ENCODE assay signal across 9 cellular contexts in the genomic region with DNA sequence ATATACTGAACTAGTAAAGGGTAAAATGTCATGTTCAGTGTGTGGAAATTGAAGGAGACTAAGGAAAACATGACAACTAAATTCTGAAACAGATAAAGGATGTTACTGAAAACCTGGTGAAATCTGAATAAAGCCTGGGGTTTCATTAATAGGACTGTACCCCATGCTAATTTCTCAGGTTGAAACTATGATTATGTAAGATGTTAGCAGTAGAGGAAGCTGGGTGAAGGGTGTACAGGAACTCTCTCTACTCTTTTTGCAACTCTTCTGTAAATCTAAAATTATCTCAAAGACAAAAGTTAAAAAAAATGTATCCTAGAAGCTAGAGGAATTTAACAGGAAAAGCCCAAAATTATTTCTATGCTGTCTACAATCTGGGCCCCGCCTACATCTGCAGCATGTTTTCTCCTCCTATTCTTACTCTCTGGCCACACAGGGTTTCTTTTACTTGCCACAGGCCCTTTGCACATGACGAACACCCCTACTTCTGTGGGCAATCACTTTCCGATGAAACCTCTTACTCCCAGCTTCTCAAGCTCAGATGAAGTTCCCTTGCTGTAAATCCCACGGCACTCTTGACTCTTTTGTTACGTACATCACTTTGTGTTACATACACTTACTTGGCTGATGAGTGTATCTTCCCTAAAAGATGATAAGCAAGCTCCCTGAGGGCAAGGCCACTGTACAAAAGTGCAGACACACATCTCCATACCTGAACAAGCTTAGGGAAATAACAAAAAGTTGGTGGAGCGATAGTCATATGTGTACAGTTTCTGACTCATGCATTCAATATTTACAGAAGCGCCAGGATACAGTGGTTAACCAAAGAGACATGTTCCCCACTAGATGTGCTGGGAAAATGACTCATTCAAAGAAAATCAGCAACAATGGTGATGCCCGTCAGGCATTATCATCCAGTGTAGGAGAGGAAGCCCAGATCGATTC. TPM values are rescaled to one million over a fixed set of nuclear protein-coding genes. Genes with fewer than 3 reads are reported as not detected.
A peak's percentile ranks its signal among the peaks of the same experiment; 100 is the strongest.
DNase-seq lines count a peak whose midpoint lies in the region; ATAC-seq and TF ChIP-seq lines count a peak whose summit lies in the region.
"Had no signal": no experiment of that assay in that cellular context is flagged by ENCODE, and none has a peak within 500 bp of the region (broad histone marks: within the 10 kb centered on the region; RNA-seq: fewer than 3 reads in every experiment).

No MANE protein-coding gene starts in this region.

- H3K27ac Mint-ChIP-seq in activated T-cell treated with anti-CD3 and anti-CD28 coated beads, Interleukin-2, amount 50 U/mL, for 72 hours: peak overlapping the region; percentile 66
- no peak overlapping the region for H3K27ac Mint-ChIP-seq in glutamatergic neuron (ENCODE audit: unreplicated experiment)

- no peaks in the 10 kb centered on the region for H3K27me3 Mint-ChIP-seq in activated T-cell treated with anti-CD3 and anti-CD28 coated beads, Interleukin-2, amount 50 U/mL, for 72 hours (ENCODE audit: low read depth)
- H3K27me3 Mint-ChIP-seq in glutamatergic neuron (ENCODE audit: unreplicated experiment): no peaks in the 10 kb centered on the region

- H3K9me3 ChIP-seq in mucosa of descending colon: no peaks in the 10 kb centered on the region

- DNase-seq in GM04504 (ENCODE audit: low read depth) (peak; percentile 89), mucosa of descending colon (no peak), glutamatergic neuron (no peak), globus pallidus (ENCODE audit: low spot score) (no peak), NCI-H2196 (lab: John Stamatoyannopoulos, UW; ENCODE audit: unreplicated experiment) (no peak), putamen (ENCODE audit: low spot score) (no peak)
- peak; percentile 56 to 57 for DNase-seq in activated T-cell treated with anti-CD3 and anti-CD28 coated beads, Interleukin-2, amount 50 U/mL, for 72 hours

- peaks cover 9 to 14% of the 10 kb centered on the region in 2 donors for H3K9me3 Mint-ChIP-seq in activated T-cell treated with anti-CD3 and anti-CD28 coated beads, Interleukin-2, amount 50 U/mL, for 72 hours
- H3K9me3 Mint-ChIP-seq in glutamatergic neuron (ENCODE audit: unreplicated experiment): peaks cover 2% of the 10 kb centered on the region

- peak overlapping the region; percentile 56 to 59 for H3K4me3 Mint-ChIP-seq in activated T-cell treated with anti-CD3 and anti-CD28 coated beads, Interleukin-2, amount 50 U/mL, for 72 hours
- H3K4me3 Mint-ChIP-seq in glutamatergic neuron (ENCODE audit: unreplicated experiment): no peak overlapping the region
- H3K4me3 Mint-ChIP-seq: neural crest cell had no signal

- intact Hi-C loops in mucosa of descending colon (cut with DNase I, micrococcal nuclease): no loop called here

- TF ChIP-seq CTCF in mucosa of descending colon (IDR thresholded peaks at IDR 0.05) (no peak), glutamatergic neuron (IDR thresholded peaks at IDR 0.05; ENCODE audit: partially characterized antibody, unreplicated experiment) (no peak)

- H3K36me3 Mint-ChIP-seq in activated T-cell treated with anti-CD3 and anti-CD28 coated beads, Interleukin-2, amount 50 U/mL, for 72 hours (ENCODE audit: insufficient read depth in 2 of 2): peaks cover 21 to 27% of the 10 kb centered on the region in 2 donors
- H3K36me3 Mint-ChIP-seq in glutamatergic neuron (ENCODE audit: unreplicated experiment): no peaks in the 10 kb centered on the region

- H3K36me3 ChIP-seq in mucosa of descending colon (ENCODE audit: low read depth): no peaks in the 10 kb centered on the region

- peaks cover 23% of the 10 kb centered on the region for H3K4me1 Mint-ChIP-seq in activated T-cell treated with anti-CD3 and anti-CD28 coated beads, Interleukin-2, amount 50 U/mL, for 72 hours (ENCODE audit: low read depth)
- peaks cover 8% of the 10 kb centered on the region for H3K4me1 Mint-ChIP-seq in glutamatergic neuron (ENCODE audit: low read depth, unreplicated experiment)
- H3K4me1 Mint-ChIP-seq: neural crest cell had no signal

- ATAC-seq in HG03520 (IDR thresholded peaks at IDR 0.05; ENCODE audit: unreplicated experiment) (peak; percentile 51), mucosa of descending colon (peak; percentile 66)
- ATAC-seq in activated T-cell treated with anti-CD3 and anti-CD28 coated beads, Interleukin-2, amount 50 U/mL, for 72 hours (replicated peaks in 1 of 2): peak; percentile 94 to 95

- H3K4me1 ChIP-seq in mucosa of descending colon (ENCODE audit: low read depth): no peaks in the 10 kb centered on the region

- H3K4me3 ChIP-seq in mucosa of descending colon: no peak overlapping the region

RNA-seq across cellular contexts. Expression of a gene that starts 32.6 kb away (rescaled TPM):
- total RNA-seq in activated T-cell treated with anti-CD3 and anti-CD28 coated beads, Interleukin-2, amount 50 U/mL, for 72 hours: 10 to 100 TPM in 1 of 2 donors, 1 to 10 TPM in 1; 8.9 to 17.3 TPM
- total RNA-seq in mucosa of descending colon (10 to 100 TPM; 13.5 to 35.2 (median 32.6) TPM), glutamatergic neuron (ENCODE audit: unreplicated experiment) (1.9 TPM)

Comparison
In these comparisons a context has a peak if more than half of its experiments do, and no peak if none do; other contexts are left out.
1. DNase-seq: peak in GM04504 (single experiment) and activated T-cell treated with anti-CD3 and anti-CD28 coated beads, Interleukin-2, amount 50 U/mL, for 72 hours (2 of 2); none in mucosa of descending colon (0 of 3), glutamatergic neuron (single experiment), globus pallidus (single experiment), NCI-H2196 (single experiment) and putamen (single experiment).
2. Peak in every context shown above with its lines, with median percentiles within 50 percentile points of each other: ATAC-seq.